Comparison of ENCODE assay signal across 8 cellular contexts in the genomic region with DNA sequence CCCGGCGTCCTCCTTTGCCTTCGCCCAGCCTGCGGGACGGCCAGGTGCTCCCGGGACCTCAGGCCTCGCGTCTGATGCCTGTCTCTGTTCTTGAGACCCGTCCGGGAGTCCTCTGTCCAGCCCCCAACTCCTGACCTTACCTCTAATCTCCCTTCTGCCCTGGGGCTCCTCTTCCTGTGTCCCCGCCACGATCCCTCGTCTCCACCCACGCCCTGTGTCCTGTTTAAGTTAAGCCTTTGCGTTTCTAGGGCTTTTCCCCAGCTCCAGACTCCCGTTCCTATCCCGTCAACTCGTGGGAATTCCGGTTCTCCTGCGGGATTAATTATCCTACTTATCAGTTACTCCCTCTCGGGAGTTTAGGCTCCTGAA. TPM values are rescaled to one million over a fixed set of nuclear protein-coding genes. Genes with fewer than 3 reads are reported as not detected.
A peak's percentile ranks its signal among the peaks of the same experiment; 100 is the strongest.
DNase-seq lines count a peak whose midpoint lies in the region; ATAC-seq, FAIRE-seq and TF ChIP-seq lines count a peak whose summit lies in the region.

No MANE protein-coding gene starts in this region.

- WGBS in esophagus squamous epithelium, 2 donors, result 0% methylated on average over 17 to 21 of the region's 21 CpGs
- WGBS in sigmoid colon, 2 donors, result 1% methylated on average over 21 of the region's 21 CpGs

- no peaks in the 10 kb centered on the region for H3K27me3 ChIP-seq in esophagus squamous epithelium
- H3K27me3 ChIP-seq in sigmoid colon, result no peaks in the 10 kb centered on the region

- peak; percentile 40 for FAIRE-seq in GM19239 (lab: Jason Lieb, UNC)

- ATAC-seq in GM21515 (IDR thresholded peaks at IDR 0.05; ENCODE audit: unreplicated experiment) (no peak), GM19324 (IDR thresholded peaks at IDR 0.05; ENCODE audit: low FRiP score, unreplicated experiment) (no peak)

- H3K4me1 ChIP-seq in esophagus squamous epithelium (peaks cover 26 to 66% (median 39%) of the 10 kb centered on the region in 3 donors), sigmoid colon (peaks cover 0 to 51% (median 41%) of the 10 kb centered on the region in 4 donors)

- CTCF ChIA-PET in RWPE1 (lab: Yijun Ruan, JAX), result no interaction called here

- H3K27ac ChIP-seq in RWPE1 (peak overlapping the region; percentile 92), esophagus squamous epithelium (peak overlapping the region; percentile 96 to 99 (median 98)), sigmoid colon (peak overlapping the region; percentile 91 to 98 (median 95))

- no peak for TF ChIP-seq EP300 in sigmoid colon (IDR thresholded peaks at IDR 0.05)

- TF ChIP-seq CTCF in RWPE1 (conservative IDR thresholded peaks at IDR 0.05; ENCODE audit: low read depth) (no peak), esophagus squamous epithelium (IDR thresholded peaks at IDR 0.05) (no peak), sigmoid colon (IDR thresholded peaks at IDR 0.05) (no peak)

- peaks cover 27 to 60% (median 27%) of the 10 kb centered on the region in 3 donors for H3K36me3 ChIP-seq in esophagus squamous epithelium
- peaks cover 28 to 64% (median 38%) of the 10 kb centered on the region in 4 donors for H3K36me3 ChIP-seq in sigmoid colon

- POLR2A ChIA-PET in RWPE1 (lab: Yijun Ruan, JAX; ENCODE audit: low non-redundant PET), result no interaction called here

- intact Hi-C loops in esophagus squamous epithelium (cut with DNase I), result no loop called here
- intact Hi-C loops in sigmoid colon (cut with DNase I), result loop anchor here (5.0 kb wide), 1 partner anchor 582 kb away; the partner anchor contains the start of gene MYADM

- peak overlapping the region; percentile 77 to 94 (median 88) for H3K4me3 ChIP-seq in esophagus squamous epithelium
- peak overlapping the region; percentile 52 to 95 (median 85) for H3K4me3 ChIP-seq in sigmoid colon

- TF ChIP-seq POLR2A in esophagus squamous epithelium (IDR thresholded peaks at IDR 0.05) (no peak), sigmoid colon (IDR thresholded peaks at IDR 0.05) (no peak)

- DNase-seq in GM19239 (ENCODE audit: insufficient read length, low spot score) (no peak), RWPE1 (ENCODE audit: low spot score) (no peak), esophagus squamous epithelium (lab: John Stamatoyannopoulos, UW) (no peak), sigmoid colon (no peak), GOT3 (lab: John Stamatoyannopoulos, UW) (no peak), NCI-H1105 (lab: John Stamatoyannopoulos, UW) (no peak)

- H3K9me3 ChIP-seq in esophagus squamous epithelium (no peaks in the 10 kb centered on the region), sigmoid colon (no peaks in the 10 kb centered on the region)

RNA-seq across cellular contexts. Expression of gene LENG8, which starts 0.7 kb away (rescaled TPM):
- total RNA-seq in esophagus squamous epithelium (10 to 100 TPM; 22.9 to 95.2 (median 49.6) TPM), sigmoid colon (100 to 1,000 TPM in 2 of 4 donors, 10 to 100 TPM in 2; 59.1 to 286 (median 107) TPM)
- 100 to 1,000 TPM in 1 of 3 donors, 10 to 100 TPM in 2; 13.6 to 148 (median 18.0) TPM for polyA plus RNA-seq in sigmoid colon

RNA-seq across cellular contexts. Expression of gene LENG9, which starts 13.9 kb away (rescaled TPM):
- total RNA-seq in esophagus squamous epithelium, result 10 to 100 TPM in 2 of 4 donors, 1 to 10 TPM in 2; 8.1 to 13.1 (median 10.1) TPM
- 1 to 10 TPM; 2.5 to 7.8 (median 3.6) TPM for total RNA-seq in sigmoid colon
- polyA plus RNA-seq in sigmoid colon, result 10 to 100 TPM in 2 of 3 donors, 1 to 10 TPM in 1; 8.1 to 14.8 (median 13.2) TPM

RNA-seq across cellular contexts. Expression of gene CDC42EP5, which starts 23.4 kb away (rescaled TPM):
- 10 to 100 TPM in 2 of 4 donors, 1 to 10 TPM in 2; 6.0 to 39.4 (median 9.8) TPM for total RNA-seq in esophagus squamous epithelium
- 10 to 100 TPM; 12.1 to 16.6 (median 13.1) TPM for total RNA-seq in sigmoid colon
- polyA plus RNA-seq in sigmoid colon, result 100 to 1,000 TPM; 171 to 529 (median 348) TPM

RNA-seq across cellular contexts. Expression of gene TTYH1, which starts 34.4 kb away (rescaled TPM):
- total RNA-seq in esophagus squamous epithelium (1 to 10 TPM in 2 of 4 donors, under 1 TPM in 1, not detected in 1; 0.44 to 4.4 (median 2.0) TPM), sigmoid colon (1 to 10 TPM; 2.5 to 5.4 (median 3.7) TPM)
- polyA plus RNA-seq in sigmoid colon, result 1 to 10 TPM in 2 of 3 donors, under 1 TPM in 1; 0.23 to 2.2 (median 1.8) TPM

RNA-seq across cellular contexts. Expression of gene LAIR2, which starts 52.9 kb away (rescaled TPM):
- total RNA-seq in esophagus squamous epithelium (not detected), sigmoid colon (not detected)
- polyA plus RNA-seq in sigmoid colon, result 1 to 10 TPM in 1 of 3 donors, not detected in 2; 1.9 TPM
